ENCODE assay signal across 13 cellular contexts in the genomic region with DNA sequence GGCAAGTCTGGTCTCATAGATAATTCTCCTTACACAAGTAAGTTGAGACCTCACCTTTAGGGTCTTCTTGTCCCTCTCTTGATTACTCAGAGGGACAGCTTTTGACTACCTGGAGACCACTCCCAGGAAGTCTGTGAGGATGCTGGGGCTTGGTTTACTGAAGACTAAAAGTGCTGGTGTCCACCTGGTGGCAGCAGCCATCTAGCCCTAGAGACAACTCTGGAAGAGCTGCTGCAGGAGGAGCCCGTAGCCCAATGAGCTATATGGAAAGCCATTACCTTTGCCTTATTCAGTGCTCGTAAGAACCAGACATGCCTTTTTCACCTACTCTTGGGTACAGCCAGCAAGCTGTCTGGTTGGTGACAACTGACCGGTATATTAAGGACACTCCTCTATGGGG. TPM values are rescaled to one million over a fixed set of nuclear protein-coding genes. Genes with fewer than 3 reads are reported as not detected.
DNase-seq lines count a peak whose midpoint lies in the region; ATAC-seq and TF ChIP-seq lines count a peak whose summit lies in the region.
"Had no signal": no experiment of that assay in that cellular context is flagged by ENCODE, and none has a peak within 500 bp of the region (broad histone marks: within the 10 kb centered on the region; RNA-seq: fewer than 3 reads in every experiment).

No MANE protein-coding gene starts in this region.

- no peak overlapping the region for H3K4me3 Mint-ChIP-seq in activated naive CD8-positive, alpha-beta T cell treated with anti-CD3 and anti-CD28 coated beads, Interleukin-2, amount 50 U/mL, for 24 hours
- no peak overlapping the region for H3K4me3 Mint-ChIP-seq in T-helper 17 cell

- H3K9me3 ChIP-seq in DND-41 (ENCODE audit: insufficient read depth, low read length, severe bottlenecking): peaks cover 4% of the 10 kb centered on the region
- H3K9me3 ChIP-seq in left lung: no peaks in the 10 kb centered on the region
- no peaks in the 10 kb centered on the region for H3K9me3 ChIP-seq in suprapubic skin
- H3K9me3 ChIP-seq in T-helper 17 cell (ENCODE audit: control insufficient read depth, low read length, poor library complexity, severe bottlenecking): no peaks in the 10 kb centered on the region
- H3K9me3 ChIP-seq: colonic mucosa, gastrocnemius medialis, tibial nerve had no signal

- peaks cover 15% of the 10 kb centered on the region for H3K4me1 Mint-ChIP-seq in activated naive CD8-positive, alpha-beta T cell treated with anti-CD3 and anti-CD28 coated beads, Interleukin-2, amount 50 U/mL, for 24 hours
- H3K4me1 Mint-ChIP-seq in T-helper 17 cell: peaks cover 6% of the 10 kb centered on the region

- ATAC-seq in DND-41 (ENCODE audit: insufficient read depth, low read depth) (no peak), left lung (peak; percentile 50), T-helper 17 cell (no peak)
- no peak for ATAC-seq in activated naive CD8-positive, alpha-beta T cell treated with anti-CD3 and anti-CD28 coated beads, Interleukin-2, amount 50 U/mL, for 24 hours

- no peak overlapping the region for H2AFZ ChIP-seq in DND-41 (ENCODE audit: low read depth, low read length)

- TF ChIP-seq CTCF in DND-41 (IDR thresholded peaks at IDR 0.05; ENCODE audit: borderline replicate concordance, extremely low read depth, low read length, poor library complexity, severe bottlenecking): peak; percentile 21
- no peak for TF ChIP-seq CTCF in left lung (IDR thresholded peaks at IDR 0.05)
- TF ChIP-seq CTCF in suprapubic skin (IDR thresholded peaks at IDR 0.05): no peak
- TF ChIP-seq CTCF in lower leg skin (IDR thresholded peaks at IDR 0.05): no peak

- H3K36me3 ChIP-seq in DND-41 (ENCODE audit: insufficient read depth, low read length) (no peaks in the 10 kb centered on the region), left lung (no peaks in the 10 kb centered on the region), suprapubic skin (no peaks in the 10 kb centered on the region)
- H3K36me3 ChIP-seq: colonic mucosa, gastrocnemius medialis, tibial nerve had no signal

- H3K27me3 Mint-ChIP-seq in activated naive CD8-positive, alpha-beta T cell treated with anti-CD3 and anti-CD28 coated beads, Interleukin-2, amount 50 U/mL, for 24 hours: no peaks in the 10 kb centered on the region
- peaks cover 32% of the 10 kb centered on the region for H3K27me3 Mint-ChIP-seq in T-helper 17 cell

- H3K27me3 ChIP-seq in DND-41 (ENCODE audit: insufficient read depth, low read length, poor library complexity): peaks cover 1% of the 10 kb centered on the region
- H3K27me3 ChIP-seq in left lung: peaks cover 0 to 12% of the 10 kb centered on the region in 2 donors
- H3K27me3 ChIP-seq in suprapubic skin: no peaks in the 10 kb centered on the region
- H3K27me3 ChIP-seq: colonic mucosa, gastrocnemius medialis, tibial nerve had no signal

- no peak overlapping the region for H3K27ac Mint-ChIP-seq in activated naive CD8-positive, alpha-beta T cell treated with anti-CD3 and anti-CD28 coated beads, Interleukin-2, amount 50 U/mL, for 24 hours
- H3K27ac Mint-ChIP-seq in T-helper 17 cell: no peak overlapping the region

- TF ChIP-seq POLR2A in suprapubic skin (IDR thresholded peaks at IDR 0.05) (no peak), lower leg skin (IDR thresholded peaks at IDR 0.05) (no peak)

- H3K27ac ChIP-seq in DND-41 (ENCODE audit: low read length): no peak overlapping the region
- no peak overlapping the region for H3K27ac ChIP-seq in left lung
- no peak overlapping the region for H3K27ac ChIP-seq in suprapubic skin
- H3K27ac ChIP-seq: colonic mucosa, gastrocnemius medialis, tibial nerve had no signal

- H3K36me3 Mint-ChIP-seq in activated naive CD8-positive, alpha-beta T cell treated with anti-CD3 and anti-CD28 coated beads, Interleukin-2, amount 50 U/mL, for 24 hours (ENCODE audit: low read depth): peaks cover 2% of the 10 kb centered on the region
- H3K36me3 Mint-ChIP-seq in T-helper 17 cell (ENCODE audit: low read depth): no peaks in the 10 kb centered on the region

- H3K79me2 ChIP-seq in DND-41 (ENCODE audit: insufficient read depth, low read length): no peaks in the 10 kb centered on the region

- WGBS in suprapubic skin: 100% methylated on average over 2 of the region's 3 CpGs
- WGBS in lower leg skin, 2 donors: 89 to 92% methylated on average over 3 of the region's 3 CpGs

- no peak for DNase-seq in DND-41
- peak; percentile 29 for DNase-seq in HT-29 (ENCODE audit: low spot score)
- peak; percentile 12 for DNase-seq in amniotic epithelial cell (ENCODE audit: low read depth)
- DNase-seq in left lung: no peak
- no peak for DNase-seq in activated naive CD8-positive, alpha-beta T cell treated with anti-CD3 and anti-CD28 coated beads, Interleukin-2, amount 50 U/mL, for 24 hours
- no peak for DNase-seq in suprapubic skin (ENCODE audit: low spot score in 2 of 2)
- DNase-seq in lower leg skin (ENCODE audit: low spot score in 2 of 2): no peak
- no peak for DNase-seq in T-helper 17 cell
- DNase-seq: NCI-H1417 treated with DMSO at 0.1 percent for 48 hours had no signal

- no peak overlapping the region for H3K4me2 ChIP-seq in DND-41 (ENCODE audit: insufficient read depth, low read length)
- H3K4me2 ChIP-seq: smooth muscle cell had no signal

- no peak overlapping the region for H3K9ac ChIP-seq in DND-41 (ENCODE audit: low read depth, low read length)

- no peak for TF ChIP-seq EP300 in suprapubic skin (IDR thresholded peaks at IDR 0.05)

- H3K4me1 ChIP-seq in DND-41 (ENCODE audit: insufficient read depth, low read length) (no peaks in the 10 kb centered on the region), left lung (peaks cover 0 to 4% of the 10 kb centered on the region in 2 donors), suprapubic skin (peaks cover 4% of the 10 kb centered on the region)
- H3K4me1 ChIP-seq: colonic mucosa, gastrocnemius medialis, tibial nerve had no signal

- peaks cover 5% of the 10 kb centered on the region for H3K9me3 Mint-ChIP-seq in activated naive CD8-positive, alpha-beta T cell treated with anti-CD3 and anti-CD28 coated beads, Interleukin-2, amount 50 U/mL, for 24 hours

- intact Hi-C loops in left lung (cut with DNase I) (loop anchor here in 1 of 2 donors (2.0 to 5.0 kb wide), 2 partner anchors 73 to 149 kb away; no protein-coding TSS in a partner anchor), lower leg skin (cut with DNase I; ENCODE audit: low total_unique reads) (loop anchor here (5.0 kb wide), 1 partner anchor 148 kb away; no protein-coding TSS in a partner anchor)

- no peaks in the 10 kb centered on the region for H4K20me1 ChIP-seq in DND-41 (ENCODE audit: insufficient read depth, low read length)

- H3K4me3 ChIP-seq in DND-41 (ENCODE audit: low read depth in 1 of 2, low read length in 2 of 2) (no peak overlapping the region), left lung (no peak overlapping the region), suprapubic skin (no peak overlapping the region), lower leg skin (ENCODE audit: low read depth, poor library complexity, severe bottlenecking) (no peak overlapping the region)
- H3K4me3 ChIP-seq: colonic mucosa, gastrocnemius medialis, smooth muscle cell, tibial nerve had no signal

RNA-seq across cellular contexts. Expression of a gene that starts 7.3 kb away (rescaled TPM):
- total RNA-seq in HT-29 (2014; rRNA removed; shearing (Covaris generic)): not detected in 2 replicates
- 1 to 10 TPM; 2.9 TPM for total RNA-seq in left lung
- total RNA-seq in suprapubic skin: 10 to 100 TPM in 2 of 4 donors, 1 to 10 TPM in 2; 3.9 to 52.0 (median 9.7) TPM
- total RNA-seq in lower leg skin: 10 to 100 TPM in 2 of 4 donors, 1 to 10 TPM in 2; 2.3 to 29.0 (median 8.3) TPM
- under 1 TPM in 1 of 2 donors, not detected in 1; 0.50 TPM for total RNA-seq in T-helper 17 cell
- total RNA-seq: smooth muscle cell had no signal

RNA-seq across cellular contexts. Expression of a gene that starts 17.1 kb away (rescaled TPM):
- 0.36 and 0.81 TPM in 2 replicates for total RNA-seq in HT-29 (2014; rRNA removed; shearing (Covaris generic))
- total RNA-seq in left lung (10 to 100 TPM in 1 of 2 donors, under 1 TPM in 1; 0.67 to 52.1 TPM), suprapubic skin (100 to 1,000 TPM in 2 of 4 donors, 10 to 100 TPM in 2; 28.7 to 178 (median 113) TPM), lower leg skin (100 to 1,000 TPM in 2 of 4 donors, 10 to 100 TPM in 2; 42.3 to 141 (median 78.5) TPM), T-helper 17 cell (not detected)
- total RNA-seq: gastrocnemius medialis, smooth muscle cell had no signal

Comparison
In these comparisons a context has a peak if more than half of its experiments do, and no peak if none do; other contexts are left out.
1. DNase-seq: peak in HT-29 (single experiment) and amniotic epithelial cell (single experiment); none in DND-41 (single experiment), left lung (0 of 2), activated naive CD8-positive, alpha-beta T cell treated with anti-CD3 and anti-CD28 coated beads, Interleukin-2, amount 50 U/mL, for 24 hours (single experiment), suprapubic skin (0 of 2), lower leg skin (0 of 2) and T-helper 17 cell (0 of 3).